In the genomic region with DNA sequence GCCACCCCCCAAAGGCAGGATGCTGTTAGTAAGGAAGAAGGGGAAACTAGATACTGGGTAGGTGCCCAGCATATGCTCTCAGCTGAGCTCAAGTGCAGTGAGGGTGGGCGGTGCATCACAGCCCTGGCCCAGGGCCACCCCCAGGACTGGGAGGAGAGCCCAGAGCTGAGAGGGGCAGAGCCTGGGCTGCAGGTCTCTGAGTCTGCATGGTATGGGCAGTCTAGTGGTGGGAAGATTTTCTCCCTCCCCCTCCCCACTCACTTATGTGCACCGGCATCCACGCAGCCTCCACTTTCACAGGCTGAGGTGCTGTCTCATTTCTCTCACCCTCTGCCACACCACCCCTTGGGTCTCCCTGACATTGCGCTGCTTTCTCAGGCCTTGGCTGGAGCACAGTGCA, we compare ENCODE assay signal across 9 cellular contexts. TPM values are rescaled to one million over a fixed set of nuclear protein-coding genes. Genes with fewer than 3 reads are reported as not detected.
DNase-seq lines count a peak whose midpoint lies in the region; ATAC-seq and TF ChIP-seq lines count a peak whose summit lies in the region.
"Had no signal": no experiment of that assay in that cellular context is flagged by ENCODE, and none has a peak within 500 bp of the region (broad histone marks: within the 10 kb centered on the region; RNA-seq: fewer than 3 reads in every experiment).

No MANE protein-coding gene starts in this region.

- H2BK15ac ChIP-seq in mesendoderm (replicated peaks; ENCODE audit: low read depth), result no peak overlapping the region

- no peak for ATAC-seq in CD4-positive, CD25-positive, alpha-beta regulatory T cell (ENCODE audit: low read depth in 2 of 2)
- ATAC-seq in heart left ventricle, result peak; percentile 53 to 78 (median 70)
- no peak for ATAC-seq in GM21717 (IDR thresholded peaks at IDR 0.05; ENCODE audit: unreplicated experiment)

- no peak overlapping the region for H3K56ac ChIP-seq in mesendoderm (ENCODE audit: low read length)

- CTCF ChIA-PET in activated CD4-positive, alpha-beta memory T cell treated with anti-CD3 and anti-CD28 coated beads, Interleukin-2, amount 10 ng/mL, durations not matched to agents 7 days and 5 days (lab: Charles Lee), result interaction anchor here (0.8 to 1.3 kb wide), 4 partner anchors 14 to 51 kb away, joined by 3 to 8 read pairs (median 4); partner anchors contain the start of gene CAB39

- WGBS in heart left ventricle, 4 donors, result 45 to 57% (median 50%) methylated on average over 4 of the region's 4 CpGs
- WGBS in mesendoderm (ENCODE audit: extremely low coverage, insufficient coverage, low lambda C conversion rate), result no CpG with 5 or more reads among the region's 4 CpGs

- peaks cover 88% of the 10 kb centered on the region for H3K4me1 ChIP-seq in CD4-positive, CD25-positive, alpha-beta regulatory T cell (ENCODE audit: control insufficient read depth, insufficient read depth, low read length, poor library complexity, severe bottlenecking)
- H3K4me1 ChIP-seq in heart left ventricle (peaks cover 0 to 98% (median 3%) of the 10 kb centered on the region in 12 donors), mesendoderm (ENCODE audit: control insufficient read depth, low read depth, low read length) (peaks cover 4% of the 10 kb centered on the region)

- no peak overlapping the region for H2BK5ac ChIP-seq in mesendoderm (ENCODE audit: low read length)

- no peak overlapping the region for H2AK5ac ChIP-seq in mesendoderm (ENCODE audit: low read length)

- peak; percentile 31 for TF ChIP-seq POLR2A in GM18526 (IDR thresholded peaks at IDR 0.05; ENCODE audit: extremely low read depth, insufficient read length)
- no peak for TF ChIP-seq POLR2A in heart left ventricle (IDR thresholded peaks at IDR 0.05)

- H4K5ac ChIP-seq in mesendoderm (ENCODE audit: low read length), result no peak overlapping the region

- H3K4me3 Mint-ChIP-seq in CD4-positive, CD25-positive, alpha-beta regulatory T cell, result peak overlapping the region; percentile 38 to 80 (median 69)
- H3K4me3 Mint-ChIP-seq in activated CD4-positive, alpha-beta memory T cell treated with anti-CD3 and anti-CD28 coated beads, Interleukin-2, amount 10 ng/mL, durations not matched to agents 7 days and 5 days, result peak overlapping the region; percentile 62

- H3K4me3 ChIP-seq in CD4-positive, CD25-positive, alpha-beta regulatory T cell (ENCODE audit: low read depth, low read length), result peak overlapping the region; percentile 10
- H3K4me3 ChIP-seq in heart left ventricle (no peak overlapping the region), mesendoderm (ENCODE audit: low read length) (no peak overlapping the region)

- POLR2A ChIA-PET in activated CD4-positive, alpha-beta memory T cell treated with anti-CD3 and anti-CD28 coated beads, Interleukin-2, amount 10 ng/mL, durations not matched to agents 7 days and 5 days (lab: Charles Lee), result interaction anchor here (0.7 to 3.1 kb wide), 10 partner anchors 9 to 439 kb away, joined by 3 to 27 read pairs (median 3); partner anchors contain the start of gene SP140

- H3K27ac Mint-ChIP-seq in CD4-positive, CD25-positive, alpha-beta regulatory T cell, result peak overlapping the region; percentile 86 to 96 (median 91)
- H3K27ac Mint-ChIP-seq in activated CD4-positive, alpha-beta memory T cell treated with anti-CD3 and anti-CD28 coated beads, Interleukin-2, amount 10 ng/mL, durations not matched to agents 7 days and 5 days, result peak overlapping the region; percentile 99

- no peaks in the 10 kb centered on the region for H3K79me2 ChIP-seq in mesendoderm (ENCODE audit: control insufficient read depth, insufficient read depth, low read length)

- H3K27me3 ChIP-seq in CD4-positive, CD25-positive, alpha-beta regulatory T cell (ENCODE audit: control insufficient read depth, insufficient read depth, low read length), result no peaks in the 10 kb centered on the region
- H3K27me3 ChIP-seq in heart left ventricle, result no peaks in the 10 kb centered on the region
- H3K27me3 ChIP-seq in mesendoderm (ENCODE audit: insufficient read depth, low read length, poor library complexity), result no peaks in the 10 kb centered on the region

- H3K9ac ChIP-seq in mesendoderm (ENCODE audit: low read length), result no peak overlapping the region

- peak in 1 of 3 donors; percentile 52 for DNase-seq in CD4-positive, CD25-positive, alpha-beta regulatory T cell
- DNase-seq in activated CD4-positive, alpha-beta memory T cell treated with anti-CD3 and anti-CD28 coated beads, Interleukin-2, amount 10 ng/mL, durations not matched to agents 7 days and 5 days, result peak; percentile 51
- DNase-seq in heart left ventricle (peak; percentile 46 to 81 (median 60)), NCI-H2081 treated with DMSO at 0.1 percent for 48 hours (lab: John Stamatoyannopoulos, UW) (no peak), HT-29 (ENCODE audit: low spot score) (no peak), mesendoderm (no peak)
- DNase-seq: Karpas-422 had no signal

- no peak overlapping the region for H2BK120ac ChIP-seq in mesendoderm (ENCODE audit: low read depth, low read length)

- no peaks in the 10 kb centered on the region for H3K79me1 ChIP-seq in mesendoderm (ENCODE audit: low read length)

- no peak for TF ChIP-seq CTCF in heart left ventricle (IDR thresholded peaks at IDR 0.05)

- no peak overlapping the region for H3K4me2 ChIP-seq in mesendoderm (ENCODE audit: low read length)

- intact Hi-C loops in heart left ventricle (cut with DNase I), result loop anchor here in 1 of 10 donors (5.0 kb wide), 1 partner anchor 133 kb away; no protein-coding TSS in a partner anchor

- no peak overlapping the region for H3K4ac ChIP-seq in mesendoderm (ENCODE audit: low read depth, low read length)

- H3K9me3 ChIP-seq in CD4-positive, CD25-positive, alpha-beta regulatory T cell (ENCODE audit: control insufficient read depth in 2 of 2, low read length in 2 of 2), result no peaks in the 10 kb centered on the region
- H3K9me3 ChIP-seq in heart left ventricle, result no peaks in the 10 kb centered on the region

- peaks cover 45 to 93% (median 60%) of the 10 kb centered on the region in 4 donors for H3K4me1 Mint-ChIP-seq in CD4-positive, CD25-positive, alpha-beta regulatory T cell
- H3K4me1 Mint-ChIP-seq in activated CD4-positive, alpha-beta memory T cell treated with anti-CD3 and anti-CD28 coated beads, Interleukin-2, amount 10 ng/mL, durations not matched to agents 7 days and 5 days, result peaks cover 100% of the 10 kb centered on the region

- H4K8ac ChIP-seq in mesendoderm (ENCODE audit: low read depth, low read length), result no peak overlapping the region

- peaks cover 0 to 2% (median 0%) of the 10 kb centered on the region in 7 donors for H3K9me3 Mint-ChIP-seq in CD4-positive, CD25-positive, alpha-beta regulatory T cell
- no peaks in the 10 kb centered on the region for H3K9me3 Mint-ChIP-seq in activated CD4-positive, alpha-beta memory T cell treated with anti-CD3 and anti-CD28 coated beads, Interleukin-2, amount 10 ng/mL, durations not matched to agents 7 days and 5 days

- no peak overlapping the region for H3K18ac ChIP-seq in mesendoderm (ENCODE audit: low read length)

- H3K36me3 ChIP-seq in CD4-positive, CD25-positive, alpha-beta regulatory T cell (ENCODE audit: control insufficient read depth, insufficient read depth, low read length), result no peaks in the 10 kb centered on the region
- H3K36me3 ChIP-seq in heart left ventricle (no peaks in the 10 kb centered on the region), mesendoderm (ENCODE audit: control insufficient read depth, insufficient read depth, low read length) (no peaks in the 10 kb centered on the region)

- H3K23ac ChIP-seq in mesendoderm (ENCODE audit: low read length), result no peak overlapping the region

- no peaks in the 10 kb centered on the region for H3K27me3 Mint-ChIP-seq in CD4-positive, CD25-positive, alpha-beta regulatory T cell
- H3K27me3 Mint-ChIP-seq in activated CD4-positive, alpha-beta memory T cell treated with anti-CD3 and anti-CD28 coated beads, Interleukin-2, amount 10 ng/mL, durations not matched to agents 7 days and 5 days, result no peaks in the 10 kb centered on the region

- H3K36me3 Mint-ChIP-seq in CD4-positive, CD25-positive, alpha-beta regulatory T cell, result no peaks in the 10 kb centered on the region
- no peaks in the 10 kb centered on the region for H3K36me3 Mint-ChIP-seq in activated CD4-positive, alpha-beta memory T cell treated with anti-CD3 and anti-CD28 coated beads, Interleukin-2, amount 10 ng/mL, durations not matched to agents 7 days and 5 days (ENCODE audit: low read depth)

- H3K27ac ChIP-seq in CD4-positive, CD25-positive, alpha-beta regulatory T cell (ENCODE audit: insufficient read depth, low read length, poor library complexity, severe bottlenecking), result no peak overlapping the region
- H3K27ac ChIP-seq in heart left ventricle (no peak overlapping the region), mesendoderm (ENCODE audit: low read depth, low read length) (no peak overlapping the region)

RNA-seq across cellular contexts. Expression of gene CAB39, which starts 48.5 kb away (rescaled TPM):
- 114 TPM for total RNA-seq in CD4-positive, CD25-positive, alpha-beta regulatory T cell
- polyA plus RNA-seq in CD4-positive, CD25-positive, alpha-beta regulatory T cell, result 10 to 100 TPM; 64.3 to 88.4 (median 78.3) TPM
- total RNA-seq in activated CD4-positive, alpha-beta memory T cell treated with anti-CD3 and anti-CD28 coated beads, Interleukin-2, amount 10 ng/mL, durations not matched to agents 7 days and 5 days, result 100 to 1,000 TPM; 156 to 161 TPM
- 10 to 100 TPM; 64.3 to 99.2 (median 84.8) TPM for total RNA-seq in heart left ventricle
- polyA plus RNA-seq in heart left ventricle, result 10 to 100 TPM; 28.6 to 48.7 TPM
- 28.6 and 30.6 TPM in 2 replicates for total RNA-seq in HT-29 (2014; rRNA removed; shearing (Covaris generic))
- polyA plus RNA-seq in mesendoderm (2013, experiment 1 of 2), result 33.4 TPM
- polyA plus RNA-seq in mesendoderm (2013, experiment 2 of 2), result 34.1 TPM

Comparison
In these comparisons a context has a peak if more than half of its experiments do, and no peak if none do; other contexts are left out.
1. ATAC-seq: peak in heart left ventricle (4 of 4); none in CD4-positive, CD25-positive, alpha-beta regulatory T cell (0 of 2) and GM21717 (single experiment).
2. DNase-seq: peak in activated CD4-positive, alpha-beta memory T cell treated with anti-CD3 and anti-CD28 coated beads, Interleukin-2, amount 10 ng/mL, durations not matched to agents 7 days and 5 days (single experiment) and heart left ventricle (5 of 5); none in NCI-H2081 treated with DMSO at 0.1 percent for 48 hours (single experiment), HT-29 (single experiment) and mesendoderm (single experiment).